In the genomic region with DNA sequence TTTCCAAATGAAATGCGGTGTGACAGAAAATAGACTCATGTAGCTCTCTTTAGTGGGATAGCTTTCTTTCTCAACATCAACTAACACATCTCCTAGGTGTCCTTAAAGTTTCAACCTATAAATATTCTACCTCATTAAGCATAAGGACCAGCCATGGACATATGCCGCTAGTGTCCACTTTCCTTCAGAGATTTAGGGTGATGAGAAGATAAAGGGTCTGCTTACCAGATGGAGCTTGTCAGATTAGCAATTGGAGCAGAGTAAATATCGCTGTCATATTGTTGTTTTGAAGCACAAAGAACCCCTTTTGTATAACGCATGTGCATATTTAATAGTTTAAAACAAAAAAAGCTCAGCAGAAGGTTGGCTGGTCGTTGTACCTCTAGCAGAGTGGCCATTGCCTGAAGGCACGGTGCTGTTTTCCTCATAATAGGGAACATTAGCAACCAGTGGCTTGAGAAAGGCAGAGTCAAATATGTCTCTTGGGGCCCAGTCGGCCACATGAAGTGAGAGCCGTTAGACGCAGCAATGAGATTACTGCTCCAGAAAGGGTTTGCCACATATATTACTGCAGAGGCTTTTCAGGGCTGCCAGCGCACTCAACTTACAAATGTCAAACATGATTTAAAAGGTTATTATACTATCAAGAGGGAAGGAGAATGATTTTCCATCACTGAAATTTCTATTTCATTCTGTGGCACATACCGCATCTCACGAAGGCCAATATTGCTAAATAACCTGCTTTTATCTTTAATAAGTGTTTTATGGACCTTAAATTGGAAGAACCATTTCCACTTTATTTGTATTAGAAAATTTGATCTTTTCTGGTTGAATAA, we compare ENCODE assay signal across 27 cellular contexts.
A peak's percentile ranks its signal among the peaks of the same experiment; 100 is the strongest.
DNase-seq lines count a peak whose midpoint lies in the region; FAIRE-seq and TF ChIP-seq lines count a peak whose summit lies in the region.
"Had no signal": no experiment of that assay in that cellular context is flagged by ENCODE, and none has a peak within 500 bp of the region (broad histone marks: within the 10 kb centered on the region; RNA-seq: fewer than 3 reads in every experiment).

No MANE protein-coding gene starts in this region.

- no peaks in the 10 kb centered on the region for H3K27me3 ChIP-seq in uterus
- H3K27me3 ChIP-seq: neutrophil, SJSA1 had no signal

- DNase-seq in DMS 273 treated with DMSO at 0.1 percent for 48 hours (lab: John Stamatoyannopoulos, UW) (peak; percentile 32), NCI-H1436 (lab: John Stamatoyannopoulos, UW) (peak; percentile 68), NCI-H524 treated with DMSO at 0.1 percent for 48 hours (lab: John Stamatoyannopoulos, UW) (peak; percentile 95), GM19240 (ENCODE audit: insufficient read length, low spot score) (no peak), T-helper 2 cell (no peak), inferior parietal cortex (ENCODE audit: extremely low spot score) (no peak), uterus (no peak)
- DNase-seq: activated CD4-positive, alpha-beta T cell treated with anti-CD3 and anti-CD28 coated beads, Interleukin-2, amount 10 ng/mL, durations not matched to agents 24 days and 14 days; activated CD8-positive, alpha-beta memory T cell treated with anti-CD3 and anti-CD28 coated beads, Interleukin-2, amount 50 U/mL, for 4 hours; activated naive CD8-positive, alpha-beta T cell treated with anti-CD3 and anti-CD28 coated beads for 36 hours; cerebellar nuclear complex; erythroblast; foreskin fibroblast; hypothalamus; kidney; MV-4-11; NCI-H345; small intestine; stimulated activated CD4-positive, alpha-beta T cell treated with anti-CD3 and anti-CD28 coated beads, Interleukin-2, amount 100 ng/mL, for 48 hours; stimulated activated naive CD4-positive, alpha-beta T cell treated with Interleukin-2 at 50 U/mL for 16 hours; T-helper 17 cell had no signal

- no peaks in the 10 kb centered on the region for H3K9me3 ChIP-seq in uterus
- H3K9me3 ChIP-seq: neutrophil, SJSA1, thoracic aorta had no signal

- no peak for TF ChIP-seq POLR2A in uterus (IDR thresholded peaks at IDR 0.05)

- intact Hi-C loops in uterus (cut with DNase I; ENCODE audit: low total_unique reads): no loop called here

- TF ChIP-seq CTCF in uterus (IDR thresholded peaks at IDR 0.05): no peak

- peak; percentile 64 for FAIRE-seq in islet of Langerhans (lab: Jason Lieb, UNC)
- FAIRE-seq: kidney, RCC 7860, small intestine had no signal

- no peaks in the 10 kb centered on the region for H3K36me3 ChIP-seq in uterus
- H3K36me3 ChIP-seq: neutrophil, SJSA1, thoracic aorta had no signal

- no peak overlapping the region for H3K27ac ChIP-seq in uterus
- H3K27ac ChIP-seq: KMS-11, neutrophil, SJSA1, thoracic aorta had no signal

- no peaks in the 10 kb centered on the region for H3K4me1 ChIP-seq in uterus
- H3K4me1 ChIP-seq: SJSA1 had no signal

- H3K4me3 ChIP-seq in uterus: no peak overlapping the region
- H3K4me3 ChIP-seq: SJSA1, thoracic aorta had no signal

Comparison
In these comparisons a context has a peak if more than half of its experiments do, and no peak if none do; other contexts are left out.
1. DNase-seq: peak in DMS 273 treated with DMSO at 0.1 percent for 48 hours (single experiment), NCI-H1436 (single experiment) and NCI-H524 treated with DMSO at 0.1 percent for 48 hours (single experiment); none in GM19240 (single experiment), T-helper 2 cell (0 of 5), inferior parietal cortex (single experiment) and uterus (0 of 2).